Comparison of ENCODE assay signal across 1 cellular context in genomic region chr10:100562008-100562672, GRCh38.
TF ChIP-seq lines count a peak whose summit lies in the region.

No MANE protein-coding gene starts in this region.

TF ChIP-seq in HepG2, 621 proteins besides CTCF, POLR2A, EP300 and RAD21 (continued from another document and continues in another):
- TF ChIP-seq ZNF280B (CRISPR knock-in tag; IDR thresholded peaks at IDR 0.05; ENCODE audit: borderline replicate concordance) (no peak), NCOA5 (CRISPR knock-in tag; IDR thresholded peaks at IDR 0.05) (no peak), REPIN1 (CRISPR knock-in tag; IDR thresholded peaks at IDR 0.05; ENCODE audit: borderline replicate concordance, low read depth) (no peak), FOXP1 (IDR thresholded peaks at IDR 0.05) (no peak), FOXP1 (CRISPR knock-in tag; IDR thresholded peaks at IDR 0.05) (no peak), ZBTB42 (CRISPR knock-in tag; IDR thresholded peaks at IDR 0.05) (0 out of 2 replicates have a peak, but pooled peaks have one; percentile 37), MXD3 (CRISPR knock-in tag; IDR thresholded peaks at IDR 0.05) (no peak; the same call in 1 of the 2 replicates), MTF2 (CRISPR knock-in tag; IDR thresholded peaks at IDR 0.05; ENCODE audit: borderline replicate concordance) (no peak), FOSL1 (CRISPR knock-in tag; IDR thresholded peaks at IDR 0.05; ENCODE audit: borderline replicate concordance) (no peak), ZNF17 (CRISPR knock-in tag; IDR thresholded peaks at IDR 0.05) (no peak), SNAPC5 (CRISPR knock-in tag; IDR thresholded peaks at IDR 0.05; ENCODE audit: borderline replicate concordance) (no peak), MNT (IDR thresholded peaks at IDR 0.05) (peak; percentile 60; the same call in 1 of the 2 replicates), ATM (IDR thresholded peaks at IDR 0.05; ENCODE audit: borderline replicate concordance) (no peak), ZNF713 (CRISPR knock-in tag; IDR thresholded peaks at IDR 0.05) (no peak), HINFP (CRISPR knock-in tag; IDR thresholded peaks at IDR 0.05; ENCODE audit: low read depth) (no peak), RELA (CRISPR knock-in tag; IDR thresholded peaks at IDR 0.05) (no peak), AFF4 (CRISPR knock-in tag; IDR thresholded peaks at IDR 0.05) (no peak), TEAD2 (CRISPR knock-in tag; IDR thresholded peaks at IDR 0.05) (no peak), ZEB1 (IDR thresholded peaks at IDR 0.05; ENCODE audit: insufficient replicate concordance, low read depth) (no peak), ZNF652 (CRISPR knock-in tag; IDR thresholded peaks at IDR 0.05; ENCODE audit: borderline replicate concordance, low read depth) (no peak), GPBP1L1 (CRISPR knock-in tag; IDR thresholded peaks at IDR 0.05) (no peak), RXRB (CRISPR knock-in tag; IDR thresholded peaks at IDR 0.05; ENCODE audit: borderline replicate concordance) (0 out of 2 replicates have a peak, but pooled peaks have one; percentile 11), ZSCAN9 (CRISPR knock-in tag; IDR thresholded peaks at IDR 0.05; ENCODE audit: borderline replicate concordance) (no peak), SMC3 (IDR thresholded peaks at IDR 0.05; ENCODE audit: low read length) (peak; percentile 14; the same call in 1 of the 2 replicates), TOPORS (CRISPR knock-in tag; IDR thresholded peaks at IDR 0.05) (no peak), ZNF335 (CRISPR knock-in tag; IDR thresholded peaks at IDR 0.05) (no peak), ZNF274 (CRISPR knock-in tag; IDR thresholded peaks at IDR 0.05) (no peak), ZNF460 (CRISPR knock-in tag; IDR thresholded peaks at IDR 0.05; ENCODE audit: borderline replicate concordance) (no peak), SMAD9 (CRISPR knock-in tag; IDR thresholded peaks at IDR 0.05) (no peak), KDM5A (IDR thresholded peaks at IDR 0.05; ENCODE audit: borderline replicate concordance, low read length) (no peak), KLF9 (CRISPR knock-in tag; IDR thresholded peaks at IDR 0.05; ENCODE audit: low read depth) (no peak), ZNF678 (CRISPR knock-in tag; IDR thresholded peaks at IDR 0.05) (no peak), ZNF496 (CRISPR knock-in tag; IDR thresholded peaks at IDR 0.05; ENCODE audit: insufficient replicate concordance) (no peak), ZSCAN22 (CRISPR knock-in tag; IDR thresholded peaks at IDR 0.05) (no peak), ZNF275 (CRISPR knock-in tag; IDR thresholded peaks at IDR 0.05; ENCODE audit: borderline replicate concordance) (no peak), POLR2AphosphoS5 (IDR thresholded peaks at IDR 0.05; ENCODE audit: low read depth, low read length) (no peak), SCMH1 (CRISPR knock-in tag; IDR thresholded peaks at IDR 0.05; ENCODE audit: borderline replicate concordance) (no peak), POGZ (CRISPR knock-in tag; IDR thresholded peaks at IDR 0.05) (no peak), NFE2L1 (CRISPR knock-in tag; IDR thresholded peaks at IDR 0.05; ENCODE audit: borderline replicate concordance) (no peak), SOX6 (IDR thresholded peaks at IDR 0.05) (no peak), SOX6 (CRISPR knock-in tag; IDR thresholded peaks at IDR 0.05) (no peak), TFDP1 (CRISPR knock-in tag; IDR thresholded peaks at IDR 0.05; ENCODE audit: borderline replicate concordance) (peak; percentile 70; the same call in 1 of the 2 replicates), SP140L (CRISPR knock-in tag; IDR thresholded peaks at IDR 0.05; ENCODE audit: borderline replicate concordance) (no peak), ATF3 (CRISPR knock-in tag; IDR thresholded peaks at IDR 0.05) (no peak), HMGXB4 (CRISPR knock-in tag; IDR thresholded peaks at IDR 0.05; ENCODE audit: borderline replicate concordance in 1 of 2, low read depth in 1 of 2) (peak; percentile 66 to 74), ZNF766 (CRISPR knock-in tag; IDR thresholded peaks at IDR 0.05; ENCODE audit: borderline replicate concordance) (no peak), PRDM15 (CRISPR knock-in tag; IDR thresholded peaks at IDR 0.05) (no peak), CBFB (CRISPR knock-in tag; IDR thresholded peaks at IDR 0.05) (no peak), GATAD1 (CRISPR knock-in tag; IDR thresholded peaks at IDR 0.05) (no peak)
